ENCODE assay signal across 17 cellular contexts in genomic region chr17:45904886-45905285, GRCh38.
"Had no signal": no experiment of that assay in that cellular context is flagged by ENCODE, and none has a peak within 500 bp of the region (broad histone marks: within the 10 kb centered on the region; RNA-seq: fewer than 3 reads in every experiment).

No MANE protein-coding gene starts in this region.

- H3K4me3 ChIP-seq: left lung, right atrium auricular region, suprapubic skin, transverse colon, uterus had no signal

- H3K36me3 ChIP-seq: left lung, right atrium auricular region, suprapubic skin, transverse colon, uterus had no signal

- H3K27ac ChIP-seq: foreskin keratinocyte, left lung, right atrium auricular region, suprapubic skin, transverse colon, uterus had no signal

- H3K9me3 ChIP-seq: left lung, right atrium auricular region, suprapubic skin, transverse colon, uterus had no signal

- ATAC-seq: activated CD8-positive, alpha-beta memory T cell treated with anti-CD3 and anti-CD28 coated beads, Interleukin-2, amount 10 ng/mL, durations not matched to agents 7 days and 5 days; activated T-helper 17 cell treated with anti-CD3 and anti-CD28 coated beads, Interleukin-2, amount 50 U/mL, for 72 hours; foreskin keratinocyte; left lung had no signal

- H3K27me3 ChIP-seq: right atrium auricular region, uterus had no signal

- DNase-seq: activated B cell treated with CpG ODN at 0.5 μM for 24 hours; activated CD4-positive, alpha-beta memory T cell treated with anti-CD3 and anti-CD28 coated beads, Interleukin-2, amount 10 ng/mL, durations not matched to agents 7 days and 5 days; activated CD4-positive, alpha-beta T cell treated with anti-CD3 and anti-CD28 coated beads for 48 hours; activated CD8-positive, alpha-beta memory T cell treated with anti-CD3 and anti-CD28 coated beads, Interleukin-2, amount 10 ng/mL, durations not matched to agents 7 days and 5 days; activated naive CD4-positive, alpha-beta T cell treated with Interleukin-2 at 50 U/mL for 16 hours; activated naive CD8-positive, alpha-beta T cell treated with anti-CD3 and anti-CD28 coated beads, Interleukin-2, amount 10 ng/mL, durations not matched to agents 7 days and 5 days; activated T-cell treated with anti-CD3 and anti-CD28 coated beads, Interleukin-2, amount 50 U/mL, for 1 hour; amygdala; foreskin keratinocyte; hypothalamus; left lung; nephron progenitor cell; transverse colon; uterus had no signal
